9 cellular contexts compared by ENCODE assay signal in the genomic region with DNA sequence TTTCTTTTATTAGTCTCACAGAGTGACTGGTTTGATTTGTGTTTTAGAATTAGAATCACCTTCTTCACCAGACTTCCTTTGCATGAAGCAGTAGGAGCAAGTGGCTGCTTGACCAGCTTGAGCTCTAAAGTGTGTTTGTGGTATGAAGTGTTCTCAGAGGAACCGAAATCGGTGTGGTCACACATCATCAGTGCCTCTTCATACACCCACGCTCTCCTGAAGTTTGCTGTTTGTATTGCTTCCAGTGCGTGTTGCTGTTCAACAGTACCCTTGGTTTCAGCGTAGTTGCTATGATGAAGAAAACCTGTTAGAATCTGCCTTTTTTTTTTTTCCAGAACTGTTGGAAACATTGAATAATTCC.
DNase-seq lines count a peak whose midpoint lies in the region; ATAC-seq and TF ChIP-seq lines count a peak whose summit lies in the region.
"Had no signal": no experiment of that assay in that cellular context is flagged by ENCODE, and none has a peak within 500 bp of the region (broad histone marks: within the 10 kb centered on the region; RNA-seq: fewer than 3 reads in every experiment).

No MANE protein-coding gene starts in this region.

- H3K4me1 ChIP-seq in BLaER1 (peaks cover 41% of the 10 kb centered on the region), GM23338 (ENCODE audit: insufficient read depth) (0 out of 2 replicates have a peak, but pooled peaks cover 3% of the 10 kb centered on the region)

- H3K4me2 ChIP-seq in BLaER1 (peak overlapping the region; percentile 22), GM23338 (no peak overlapping the region)

- no peaks in the 10 kb centered on the region for H3K9me2 ChIP-seq in GM23338 (ENCODE audit: insufficient read depth)

- H3K36me3 Mint-ChIP-seq in activated T-cell treated with anti-CD3 and anti-CD28 coated beads, Interleukin-2, amount 50 U/mL, for 24 hours (ENCODE audit: low read depth) = peaks cover 2% of the 10 kb centered on the region
- H3K36me3 Mint-ChIP-seq in nephron progenitor cell (ENCODE audit: low read depth) = no peaks in the 10 kb centered on the region
- no peaks in the 10 kb centered on the region for H3K36me3 Mint-ChIP-seq in GM23338 (ENCODE audit: low read depth)

- H3K27me3 ChIP-seq in BLaER1 (no peaks in the 10 kb centered on the region), GM23338 (ENCODE audit: insufficient read depth) (no peaks in the 10 kb centered on the region)
- H3K27me3 ChIP-seq: body of pancreas had no signal

- H3K4me1 Mint-ChIP-seq in activated T-cell treated with anti-CD3 and anti-CD28 coated beads, Interleukin-2, amount 50 U/mL, for 24 hours (ENCODE audit: low read depth) = peaks cover 79% of the 10 kb centered on the region
- H3K4me1 Mint-ChIP-seq in nephron progenitor cell (peaks cover 65% of the 10 kb centered on the region), GM23338 (peaks cover 24% of the 10 kb centered on the region)

- no peak overlapping the region for H2AFZ ChIP-seq in GM23338

- intact Hi-C loops in left ventricle myocardium superior (cut with micrococcal nuclease) (no loop called here), Right ventricle myocardium superior (cut with DNase I) (no loop called here)

- no peak for TF ChIP-seq CTCF in nephron progenitor cell (IDR thresholded peaks at IDR 0.05)
- TF ChIP-seq CTCF in GM23338 (conservative IDR thresholded peaks at IDR 0.05; ENCODE audit: low read depth in 2 of 2) = no peak

- H3K27ac Mint-ChIP-seq in activated T-cell treated with anti-CD3 and anti-CD28 coated beads, Interleukin-2, amount 50 U/mL, for 24 hours = peak overlapping the region; percentile 96
- peak overlapping the region; percentile 28 for H3K27ac Mint-ChIP-seq in nephron progenitor cell
- no peak overlapping the region for H3K27ac Mint-ChIP-seq in GM23338

- peak; percentile 43 for DNase-seq in activated T-cell treated with anti-CD3 and anti-CD28 coated beads, Interleukin-2, amount 50 U/mL, for 24 hours
- DNase-seq in nephron progenitor cell (no peak), GM23338 (ENCODE audit: low spot score) (no peak), left ventricle myocardium superior (no peak), Right ventricle myocardium superior (no peak)

- peak; percentile 79 for ATAC-seq in GM19023 (IDR thresholded peaks at IDR 0.05; ENCODE audit: unreplicated experiment)
- peak; percentile 78 for ATAC-seq in HG03103 (IDR thresholded peaks at IDR 0.05; ENCODE audit: low read depth, unreplicated experiment)
- no peak for ATAC-seq in GM23338
- no peak for ATAC-seq in left ventricle myocardium superior
- ATAC-seq in Right ventricle myocardium superior (ENCODE audit: poor library complexity) = no peak
- ATAC-seq: body of pancreas had no signal

- H3K27ac ChIP-seq in BLaER1 = no peak overlapping the region
- H3K27ac ChIP-seq in GM23338 (ENCODE audit: low read depth) = no peak overlapping the region

- H3K79me2 ChIP-seq in GM23338 (replicated peaks; ENCODE audit: insufficient read depth) = peaks cover 30% of the 10 kb centered on the region

- H3K9ac ChIP-seq in BLaER1 = no peak overlapping the region

- H3K36me3 ChIP-seq in BLaER1 = peaks cover 3% of the 10 kb centered on the region; the same call in 1 of the 2 replicates
- H3K36me3 ChIP-seq in GM23338 (ENCODE audit: insufficient read depth) = no peaks in the 10 kb centered on the region

- no peaks in the 10 kb centered on the region for H3K9me3 Mint-ChIP-seq in activated T-cell treated with anti-CD3 and anti-CD28 coated beads, Interleukin-2, amount 50 U/mL, for 24 hours
- no peaks in the 10 kb centered on the region for H3K9me3 Mint-ChIP-seq in nephron progenitor cell
- no peaks in the 10 kb centered on the region for H3K9me3 Mint-ChIP-seq in GM23338

- peak overlapping the region; percentile 59 for H3K4me3 Mint-ChIP-seq in activated T-cell treated with anti-CD3 and anti-CD28 coated beads, Interleukin-2, amount 50 U/mL, for 24 hours
- H3K4me3 Mint-ChIP-seq in nephron progenitor cell (no peak overlapping the region), GM23338 (no peak overlapping the region)

- no peak overlapping the region for H3K4me3 ChIP-seq in BLaER1
- no peak overlapping the region for H3K4me3 ChIP-seq in GM23338
- H3K4me3 ChIP-seq: body of pancreas had no signal

- H4K20me1 ChIP-seq in BLaER1 = peaks cover 75% of the 10 kb centered on the region
- peaks cover 3% of the 10 kb centered on the region; the same call in 1 of the 2 replicates for H4K20me1 ChIP-seq in GM23338 (replicated peaks; ENCODE audit: insufficient read depth)

- no peaks in the 10 kb centered on the region for H3F3A ChIP-seq in GM23338 (replicated peaks; ENCODE audit: low read depth)

- no peaks in the 10 kb centered on the region for H3K9me3 ChIP-seq in BLaER1
- H3K9me3 ChIP-seq: body of pancreas had no signal

- no peaks in the 10 kb centered on the region for H3K27me3 Mint-ChIP-seq in activated T-cell treated with anti-CD3 and anti-CD28 coated beads, Interleukin-2, amount 50 U/mL, for 24 hours
- H3K27me3 Mint-ChIP-seq in nephron progenitor cell (ENCODE audit: low read depth, poor library complexity) = peaks cover 3% of the 10 kb centered on the region
- H3K27me3 Mint-ChIP-seq in GM23338 (ENCODE audit: insufficient read depth, low read depth, poor library complexity) = peaks cover 1% of the 10 kb centered on the region

TF ChIP-seq in GM23338, 12 proteins besides CTCF, POLR2A, EP300 and RAD21:
- no peak for TF ChIP-seq JUNB (IDR thresholded peaks at IDR 0.05; ENCODE audit: unreplicated experiment)

Comparison
In these comparisons a context has a peak if more than half of its experiments do, and no peak if none do; other contexts are left out.
1. ATAC-seq: peak in GM19023 (single experiment) and HG03103 (single experiment); none in GM23338 (single experiment), left ventricle myocardium superior (single experiment) and Right ventricle myocardium superior (single experiment).